Comparison of ENCODE assay signal across 16 cellular contexts in the genomic region with DNA sequence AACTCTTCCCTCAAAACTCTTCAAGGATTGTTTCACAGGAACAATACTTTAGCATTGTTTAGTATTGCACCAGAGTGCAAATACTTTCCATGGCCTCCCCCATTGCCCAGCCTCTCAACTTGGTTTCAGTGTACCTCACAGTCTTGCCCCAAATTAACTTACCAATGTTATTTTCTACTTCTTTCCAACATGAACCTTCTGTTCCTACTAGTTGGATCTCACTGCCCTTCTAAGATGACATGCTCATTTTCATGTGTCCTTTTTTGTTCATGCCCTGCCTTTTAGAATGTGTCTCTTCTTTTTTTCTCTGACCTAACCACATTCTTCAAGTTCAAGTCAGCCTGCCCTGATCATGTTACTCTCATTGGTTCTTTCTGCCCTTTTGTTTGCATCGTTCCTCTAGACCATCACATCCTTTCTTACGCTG. TPM values are rescaled to one million over a fixed set of nuclear protein-coding genes. Genes with fewer than 3 reads are reported as not detected.
DNase-seq lines count a peak whose midpoint lies in the region; ATAC-seq and TF ChIP-seq lines count a peak whose summit lies in the region.
"Had no signal": no experiment of that assay in that cellular context is flagged by ENCODE, and none has a peak within 500 bp of the region (broad histone marks: within the 10 kb centered on the region; RNA-seq: fewer than 3 reads in every experiment).

No MANE protein-coding gene starts in this region.

- no peak overlapping the region for H3K27ac ChIP-seq in HCT116 (ENCODE audit: low read depth, low read length)
- H3K27ac ChIP-seq: skin epidermis, suprapubic skin had no signal

- TF ChIP-seq POLR2A in HCT116 (IDR thresholded peaks at IDR 0.05; ENCODE audit: borderline replicate concordance, extremely low read depth, insufficient read depth, insufficient read length): no peak

- H3K27me3 ChIP-seq in HCT116 (ENCODE audit: insufficient read depth, low read length) (no peaks in the 10 kb centered on the region), adipocyte (replicated peaks; ENCODE audit: control insufficient read depth, insufficient read depth, low read length) (no peaks in the 10 kb centered on the region)
- H3K27me3 ChIP-seq: suprapubic skin had no signal

- no peak for DNase-seq in HCT116 (ENCODE audit: low read depth, low spot score)
- peak; percentile 61 for DNase-seq in adipocyte (ENCODE audit: low read depth)
- DNase-seq in foreskin melanocyte: peak; percentile 14
- peak; percentile 56 for DNase-seq in renal cortical epithelial cell (ENCODE audit: low read depth)
- DNase-seq in NCI-H345 treated with DMSO at 0.1 percent for 48 hours (lab: John Stamatoyannopoulos, UW; ENCODE audit: unreplicated experiment): no peak
- no peak for DNase-seq in RKO (ENCODE audit: low spot score)
- DNase-seq in stimulated activated naive CD4-positive, alpha-beta T cell (lab: John Stamatoyannopoulos, UW): no peak
- no peak for DNase-seq in SW480 (ENCODE audit: low spot score)
- DNase-seq: activated gamma-delta T cell; CD4-positive, CD25-positive, alpha-beta regulatory T cell; central memory CD4-positive, alpha-beta T cell; NCI-H146; NCI-H526; T-helper 9 cell had no signal

- peaks cover 26 to 47% of the 10 kb centered on the region in 2 experiments for H3K4me1 ChIP-seq in HCT116 (ENCODE audit: control insufficient read depth in 1 of 2, insufficient read depth in 2 of 2, low read length in 2 of 2)
- peaks cover 43% of the 10 kb centered on the region for H3K4me1 ChIP-seq in adipocyte (ENCODE audit: control insufficient read depth, insufficient read depth, low read length)

- H3K9ac ChIP-seq in HCT116 (ENCODE audit: low read length) (no peak overlapping the region), adipocyte (ENCODE audit: low read length) (no peak overlapping the region)

- H3K4me2 ChIP-seq in HCT116 (ENCODE audit: low read length): peak overlapping the region; percentile 18

- H4K20me1 ChIP-seq in HCT116 (ENCODE audit: insufficient read depth): no peaks in the 10 kb centered on the region

- no TSS peak for BruUV-seq in HCT116 (replicated peaks; lab: Mats Ljungman, UMichigan)

- H3K9me3 ChIP-seq in HCT116 (ENCODE audit: control insufficient read depth in 1 of 2, insufficient read depth in 1 of 2, low read depth in 1 of 2, low read length in 2 of 2) (no peaks in the 10 kb centered on the region), adipocyte (ENCODE audit: control insufficient read depth, low read length) (no peaks in the 10 kb centered on the region)
- H3K9me3 ChIP-seq: suprapubic skin had no signal

- TF ChIP-seq CTCF in HCT116 (IDR thresholded peaks at IDR 0.05 in 2 of 3, conservative IDR thresholded peaks at IDR 0.05 in 1 of 3; ENCODE audit: borderline replicate concordance in 1 of 3, insufficient read depth in 1 of 3, low read depth in 2 of 3, low read length in 2 of 3): no peak

- no peak for TF ChIP-seq RAD21 in HCT116 (IDR thresholded peaks at IDR 0.05; ENCODE audit: low read depth)

- peaks cover 85% of the 10 kb centered on the region for H3K79me2 ChIP-seq in HCT116 (ENCODE audit: insufficient read depth, low read length)

- ATAC-seq in HCT116: no peak

- H3K9me2 ChIP-seq in HCT116 (ENCODE audit: insufficient read depth): no peaks in the 10 kb centered on the region

- RAD21 ChIA-PET in HCT116 (lab: Charles Lee; ENCODE audit: low non-redundant PET in 1 of 2, low total read pairs in 2 of 2, uncharacterized antibody in 2 of 2, unreplicated experiment in 2 of 2): no interaction called here

- intact Hi-C loops in HCT116 (cut with micrococcal nuclease): no loop called here

- no peak overlapping the region for H2AFZ ChIP-seq in HCT116 (ENCODE audit: low read depth, low read length, poor library complexity, severe bottlenecking)

- H3K36me3 ChIP-seq in HCT116 (ENCODE audit: control insufficient read depth in 1 of 2, insufficient read depth in 2 of 2, low read length in 2 of 2): no peaks in the 10 kb centered on the region
- no peaks in the 10 kb centered on the region for H3K36me3 ChIP-seq in adipocyte (ENCODE audit: control insufficient read depth, insufficient read depth, low read length, severe bottlenecking)
- H3K36me3 ChIP-seq: suprapubic skin had no signal

- CTCF ChIA-PET in HCT116 (lab: Charles Lee): interaction anchor here (1.1 kb wide), 1 partner anchor 325 kb away, joined by 3 read pairs; no protein-coding TSS in a partner anchor

- POLR2A ChIA-PET in HCT116 (lab: Charles Lee): no interaction called here

- no peak overlapping the region for H3K4me3 ChIP-seq in HCT116 (replicated peaks in 1 of 2; ENCODE audit: low read depth in 1 of 2, low read length in 2 of 2)
- H3K4me3 ChIP-seq in adipocyte (ENCODE audit: low read length): peak overlapping the region; percentile 2
- H3K4me3 ChIP-seq: skin epidermis, suprapubic skin had no signal

TF ChIP-seq in HCT116, 20 proteins besides CTCF, POLR2A, EP300 and RAD21:
- no peak for TF ChIP-seq SIN3A (IDR thresholded peaks at IDR 0.05; ENCODE audit: low read depth)
- 0 out of 2 replicates have a peak, but pooled peaks have one; percentile 12 for TF ChIP-seq SP1 (IDR thresholded peaks at IDR 0.05; ENCODE audit: low read depth)

RNA-seq across cellular contexts. Expression of a gene that starts 4.1 kb away (rescaled TPM):
- total RNA-seq in HCT116 (2021; ENCODE audit: unreplicated experiment) (87.1 TPM), renal cortical epithelial cell (54.2 and 293 TPM in 2 replicates)
- 48.4 and 65.7 TPM in 2 replicates for polyA plus RNA-seq in HCT116 (2012)

Comparison
In these comparisons a context has a peak if more than half of its experiments do, and no peak if none do; other contexts are left out.
1. DNase-seq: peak in adipocyte (single experiment), foreskin melanocyte (single experiment) and renal cortical epithelial cell (single experiment); none in HCT116 (single experiment), NCI-H345 treated with DMSO at 0.1 percent for 48 hours (single experiment), RKO (single experiment), stimulated activated naive CD4-positive, alpha-beta T cell (0 of 6) and SW480 (single experiment).